Comparison of ENCODE assay signal across 24 cellular contexts in genomic region chr20:40294175-40294574, GRCh38.
DNase-seq lines count a peak whose midpoint lies in the region; TF ChIP-seq lines count a peak whose summit lies in the region.
"Had no signal": no experiment of that assay in that cellular context is flagged by ENCODE, and none has a peak within 500 bp of the region (broad histone marks: within the 10 kb centered on the region; RNA-seq: fewer than 3 reads in every experiment).

No MANE protein-coding gene starts in this region.

- intact Hi-C loops in dendritic cell treated with granulocyte-macrophage colony-stimulating factor and Interleukin-4, amounts not matched to agents 40 ng/mL and 50 ng/mL, for 4 days (cut with micrococcal nuclease) = no loop called here

- DNase-seq in adipocyte (ENCODE audit: low read depth) (no peak), germinal center (ENCODE audit: low spot score) (no peak), NCI-H82 (lab: John Stamatoyannopoulos, UW) (no peak), HPDE6-E6E7 (ENCODE audit: extremely low spot score) (no peak)
- DNase-seq: activated CD4-positive, alpha-beta T cell treated with anti-CD3 and anti-CD28 coated beads, Interleukin-2, amount 50 U/mL, for 48 hours; activated gamma-delta T cell treated with Interleukin-2 at 50 U/mL for 16 hours; activated naive CD8-positive, alpha-beta T cell treated with anti-CD3 and anti-CD28 coated beads, Interleukin-2, amount 10 ng/mL, durations not matched to agents 7 days and 5 days; activated T-cell treated with anti-CD3 and anti-CD28 coated beads, Interleukin-2, amount 50 U/mL, for 48 hours; BE2C; CD8-positive, alpha-beta memory T cell; EL; GOT3; NCI-H1694; NCI-H510A; OCI-M1; stimulated activated CD4-positive, alpha-beta T cell treated with anti-CD3 and anti-CD28 coated beads, Interleukin-1b, Interleukin-23, amount 100 ng/mL, for 48 hours; stimulated activated naive CD4-positive, alpha-beta T cell treated with Interleukin-2 at 50 U/mL for 16 hours had no signal

- H3K27me3 ChIP-seq in adipocyte (replicated peaks; ENCODE audit: control insufficient read depth, insufficient read depth, low read length) (peaks cover 14% of the 10 kb centered on the region), subcutaneous abdominal adipose tissue (ENCODE audit: control insufficient read depth in 5 of 5, insufficient read depth in 4 of 5, low read length in 5 of 5) (no peaks in the 10 kb centered on the region)
- H3K27me3 ChIP-seq: BE2C had no signal

- H3K4me3 Mint-ChIP-seq in dendritic cell treated with granulocyte-macrophage colony-stimulating factor and Interleukin-4, amounts not matched to agents 40 ng/mL and 50 ng/mL, for 4 days = no peak overlapping the region
- H3K4me3 Mint-ChIP-seq in nephron = no peak overlapping the region
- H3K4me3 Mint-ChIP-seq: activated naive CD8-positive, alpha-beta T cell treated with anti-CD3 and anti-CD28 coated beads, Interleukin-2, amount 10 ng/mL, durations not matched to agents 7 days and 5 days; CD8-positive, alpha-beta memory T cell; central memory CD8-positive, alpha-beta T cell; IgD-negative memory B cell; mesothelial cell of epicardium had no signal

- H3K27ac ChIP-seq in subcutaneous abdominal adipose tissue (ENCODE audit: low read depth, low read length) = peak overlapping the region; percentile 68
- H3K27ac ChIP-seq: SK-N-MC had no signal

- no peaks in the 10 kb centered on the region for H3K36me3 Mint-ChIP-seq in dendritic cell treated with granulocyte-macrophage colony-stimulating factor and Interleukin-4, amounts not matched to agents 40 ng/mL and 50 ng/mL, for 4 days (ENCODE audit: low read depth)
- H3K36me3 Mint-ChIP-seq in nephron (ENCODE audit: low read depth) = no peaks in the 10 kb centered on the region
- H3K36me3 Mint-ChIP-seq: activated naive CD8-positive, alpha-beta T cell treated with anti-CD3 and anti-CD28 coated beads, Interleukin-2, amount 10 ng/mL, durations not matched to agents 7 days and 5 days; CD8-positive, alpha-beta memory T cell; IgD-negative memory B cell; mesothelial cell of epicardium had no signal

- H3K9ac ChIP-seq in adipocyte (ENCODE audit: low read length) (peak overlapping the region; percentile 22), subcutaneous abdominal adipose tissue (ENCODE audit: low read length in 5 of 5) (peak overlapping the region in 1 of 5 donors; percentile 17)

- H3K36me3 ChIP-seq in adipocyte (ENCODE audit: control insufficient read depth, insufficient read depth, low read length, severe bottlenecking) (no peaks in the 10 kb centered on the region), subcutaneous abdominal adipose tissue (ENCODE audit: control insufficient read depth in 5 of 5, insufficient read depth in 5 of 5, low read length in 5 of 5) (no peaks in the 10 kb centered on the region)
- H3K36me3 ChIP-seq: BE2C had no signal

- no peak overlapping the region for H3K4me3 ChIP-seq in adipocyte (ENCODE audit: low read length)
- H3K4me3 ChIP-seq in subcutaneous abdominal adipose tissue (ENCODE audit: low read depth in 1 of 5, low read length in 5 of 5) = no peak overlapping the region
- H3K4me3 ChIP-seq: SK-N-MC had no signal

- no peak for TF ChIP-seq CTCF in nephron (IDR thresholded peaks at IDR 0.05; ENCODE audit: unreplicated experiment in 3 of 3)

- peaks cover 22% of the 10 kb centered on the region for H3K4me1 Mint-ChIP-seq in dendritic cell treated with granulocyte-macrophage colony-stimulating factor and Interleukin-4, amounts not matched to agents 40 ng/mL and 50 ng/mL, for 4 days (ENCODE audit: low read depth)
- peaks cover 19% of the 10 kb centered on the region for H3K4me1 Mint-ChIP-seq in nephron
- H3K4me1 Mint-ChIP-seq: activated naive CD8-positive, alpha-beta T cell treated with anti-CD3 and anti-CD28 coated beads, Interleukin-2, amount 10 ng/mL, durations not matched to agents 7 days and 5 days; CD8-positive, alpha-beta memory T cell; central memory CD8-positive, alpha-beta T cell; IgD-negative memory B cell had no signal

- H3K9me3 ChIP-seq in adipocyte (ENCODE audit: control insufficient read depth, low read length) (peaks cover 19% of the 10 kb centered on the region), subcutaneous abdominal adipose tissue (ENCODE audit: control insufficient read depth in 5 of 5, low read length in 5 of 5) (no peaks in the 10 kb centered on the region)
- H3K9me3 ChIP-seq: BE2C had no signal

- peaks cover 6% of the 10 kb centered on the region for H3K27me3 Mint-ChIP-seq in dendritic cell treated with granulocyte-macrophage colony-stimulating factor and Interleukin-4, amounts not matched to agents 40 ng/mL and 50 ng/mL, for 4 days
- H3K27me3 Mint-ChIP-seq in nephron (ENCODE audit: low read depth) = no peaks in the 10 kb centered on the region
- H3K27me3 Mint-ChIP-seq: central memory CD8-positive, alpha-beta T cell had no signal

- H3K4me1 ChIP-seq in adipocyte (ENCODE audit: control insufficient read depth, insufficient read depth, low read length) (peaks cover 30% of the 10 kb centered on the region), subcutaneous abdominal adipose tissue (ENCODE audit: control insufficient read depth in 5 of 5, insufficient read depth in 5 of 5, low read length in 5 of 5) (peaks cover 4 to 25% (median 16%) of the 10 kb centered on the region in 5 donors)
- H3K4me1 ChIP-seq: BE2C had no signal

- no peaks in the 10 kb centered on the region for H3K9me3 Mint-ChIP-seq in dendritic cell treated with granulocyte-macrophage colony-stimulating factor and Interleukin-4, amounts not matched to agents 40 ng/mL and 50 ng/mL, for 4 days
- H3K9me3 Mint-ChIP-seq in nephron = peaks cover 4% of the 10 kb centered on the region
- H3K9me3 Mint-ChIP-seq: activated naive CD8-positive, alpha-beta T cell treated with anti-CD3 and anti-CD28 coated beads, Interleukin-2, amount 10 ng/mL, durations not matched to agents 7 days and 5 days; CD8-positive, alpha-beta memory T cell; central memory CD8-positive, alpha-beta T cell; IgD-negative memory B cell had no signal

- H3K27ac Mint-ChIP-seq in dendritic cell treated with granulocyte-macrophage colony-stimulating factor and Interleukin-4, amounts not matched to agents 40 ng/mL and 50 ng/mL, for 4 days = peak overlapping the region; percentile 59
- H3K27ac Mint-ChIP-seq in nephron = peak overlapping the region; percentile 3 to 59 (median 6)
- H3K27ac Mint-ChIP-seq: activated naive CD8-positive, alpha-beta T cell treated with anti-CD3 and anti-CD28 coated beads, Interleukin-2, amount 10 ng/mL, durations not matched to agents 7 days and 5 days; CD8-positive, alpha-beta memory T cell; IgD-negative memory B cell; mesothelial cell of epicardium had no signal
